20 cellular contexts compared by ENCODE assay signal in genomic region chr12:96084624-96085023, GRCh38. TPM values are rescaled to one million over a fixed set of nuclear protein-coding genes. Genes with fewer than 3 reads are reported as not detected.
DNase-seq lines count a peak whose midpoint lies in the region; ATAC-seq, FAIRE-seq and TF ChIP-seq lines count a peak whose summit lies in the region.
"Had no signal": no experiment of that assay in that cellular context is flagged by ENCODE, and none has a peak within 500 bp of the region (broad histone marks: within the 10 kb centered on the region; RNA-seq: fewer than 3 reads in every experiment).

No MANE protein-coding gene starts in this region.

- TF ChIP-seq POLR2A in K562 (conservative IDR thresholded peaks at IDR 0.05), result no peak

- CTCF ChIA-PET in K562 (lab: Yijun Ruan, JAX; ENCODE audit: low intra/inter-chr PET ratio), result no interaction called here

- H2AFZ ChIP-seq in K562 (ENCODE audit: low read depth, low read length), result no peak overlapping the region

- no peak overlapping the region for H3K27ac ChIP-seq in CD4-positive, CD25-positive, alpha-beta regulatory T cell (ENCODE audit: insufficient read depth, low read length, poor library complexity, severe bottlenecking)
- H3K27ac ChIP-seq in K562 (ENCODE audit: extremely low read depth, low read depth, low read length), result no peak overlapping the region
- H3K27ac ChIP-seq: C4-2B had no signal

- H4K20me1 ChIP-seq in K562 (replicated peaks; ENCODE audit: control insufficient read depth, insufficient read depth, low read length), result no peaks in the 10 kb centered on the region

- no peak overlapping the region for H3K4me3 ChIP-seq in CD4-positive, CD25-positive, alpha-beta regulatory T cell (ENCODE audit: low read depth, low read length)
- no peak overlapping the region for H3K4me3 ChIP-seq in K562

- H3K9me3 ChIP-seq in CD4-positive, CD25-positive, alpha-beta regulatory T cell (ENCODE audit: control insufficient read depth in 2 of 2, low read length in 2 of 2), result no peaks in the 10 kb centered on the region
- no peaks in the 10 kb centered on the region for H3K9me3 ChIP-seq in K562 (replicated peaks; ENCODE audit: control insufficient read depth, insufficient read depth, low read depth, low read length)

- FAIRE-seq in K562 (lab: Jason Lieb, UNC), result no peak
- FAIRE-seq: GM12892, GM18507, H54, HepG2 had no signal

- DNase-seq in CD4-positive, CD25-positive, alpha-beta regulatory T cell, result peak in 1 of 3 donors; percentile 53
- no peak for DNase-seq in K562 (ENCODE audit: extremely low read depth in 1 of 4, low spot score in 3 of 4)
- peak; percentile 17 for DNase-seq in fibroblast of gingiva (ENCODE audit: low read depth)
- DNase-seq in stimulated activated naive CD8-positive, alpha-beta T cell treated with anti-CD3 and anti-CD28 coated beads, Interleukin-15, Interleukin-2, amounts not matched to agents 100 U/mL and 50 U/mL, for 24 hours, result no peak
- DNase-seq in T-helper 1 cell, result no peak
- DNase-seq: ACHN; AML-193; CD4-positive, alpha-beta memory T cell; DMS153; DMS79; GDM1; HCEC 1CT; KG1 had no signal

- no peaks in the 10 kb centered on the region for H3K27me3 ChIP-seq in CD4-positive, CD25-positive, alpha-beta regulatory T cell (ENCODE audit: control insufficient read depth, insufficient read depth, low read length)
- no peaks in the 10 kb centered on the region for H3K27me3 ChIP-seq in K562 (ENCODE audit: control insufficient read depth in 2 of 2, insufficient read depth in 2 of 2, low read length in 2 of 2)

- H3K4me1 Mint-ChIP-seq in CD4-positive, CD25-positive, alpha-beta regulatory T cell, result peaks cover 4 to 11% (median 7%) of the 10 kb centered on the region in 4 donors

- TF ChIP-seq EP300 in K562 (IDR thresholded peaks at IDR 0.05; ENCODE audit: low read length), result no peak

- no TSS peak for BruUV-seq in K562 (replicated peaks; lab: Mats Ljungman, UMichigan)

- ATAC-seq in CD4-positive, CD25-positive, alpha-beta regulatory T cell (ENCODE audit: low read depth in 2 of 2), result no peak
- ATAC-seq in K562 (no peak), GM21576 (IDR thresholded peaks at IDR 0.05; ENCODE audit: unreplicated experiment) (no peak)
- ATAC-seq in stimulated activated naive CD8-positive, alpha-beta T cell treated with anti-CD3 and anti-CD28 coated beads, Interleukin-15, Interleukin-2, amounts not matched to agents 100 U/mL and 50 U/mL, for 24 hours, result no peak
- ATAC-seq: HepG2 had no signal

- H3K79me2 ChIP-seq in K562 (ENCODE audit: control insufficient read depth, insufficient read depth, low read length), result no peaks in the 10 kb centered on the region

- H3K27me3 Mint-ChIP-seq in CD4-positive, CD25-positive, alpha-beta regulatory T cell, result no peaks in the 10 kb centered on the region
- H3K27me3 Mint-ChIP-seq: CD4-positive, alpha-beta memory T cell; IgD-negative memory B cell had no signal

- H3K4me1 ChIP-seq in CD4-positive, CD25-positive, alpha-beta regulatory T cell (ENCODE audit: control insufficient read depth, insufficient read depth, low read length, poor library complexity, severe bottlenecking), result peaks cover 5% of the 10 kb centered on the region
- H3K4me1 ChIP-seq in K562 (replicated peaks in 1 of 2; ENCODE audit: control insufficient read depth in 2 of 2, insufficient read depth in 2 of 2, low read length in 2 of 2), result peaks cover 0 to 6% of the 10 kb centered on the region in 2 experiments; a peak in 2 of 5 replicates

- WGBS in K562 (ENCODE audit: insufficient coverage, low coverage, missing lambda C conversion rate), result 17% methylated on average over 2 of the region's 2 CpGs

- intact Hi-C loops in K562 (cut with micrococcal nuclease), result no loop called here

- H3K9me1 ChIP-seq in K562 (ENCODE audit: control insufficient read depth, insufficient read depth, low read length), result no peaks in the 10 kb centered on the region

- peaks cover 0 to 14% (median 5%) of the 10 kb centered on the region in 7 donors for H3K9me3 Mint-ChIP-seq in CD4-positive, CD25-positive, alpha-beta regulatory T cell

- no peaks in the 10 kb centered on the region for H3K36me3 ChIP-seq in CD4-positive, CD25-positive, alpha-beta regulatory T cell (ENCODE audit: control insufficient read depth, insufficient read depth, low read length)
- no peaks in the 10 kb centered on the region for H3K36me3 ChIP-seq in K562 (ENCODE audit: control insufficient read depth, insufficient read depth, low read length)

- peak overlapping the region in 2 of 3 donors; percentile 12 to 76 for H3K27ac Mint-ChIP-seq in CD4-positive, CD25-positive, alpha-beta regulatory T cell

- POLR2A ChIA-PET in K562 (lab: Yijun Ruan, JAX), result no interaction called here

- H3K4me2 ChIP-seq in K562 (ENCODE audit: insufficient read depth, low read length), result no peak overlapping the region

- in situ Hi-C loops in K562 (cut with MboI), result no loop called here

- H3K9ac ChIP-seq in K562 (ENCODE audit: insufficient read depth in 1 of 2, low read depth in 2 of 2, low read length in 2 of 2), result no peak overlapping the region

- TF ChIP-seq CTCF in K562 (IDR thresholded peaks at IDR 0.05 in 2 of 3, conservative IDR thresholded peaks at IDR 0.05 in 1 of 3; ENCODE audit: insufficient read depth in 2 of 3, low read depth in 1 of 3, low read length in 3 of 3), result no peak

- H3K4me3 Mint-ChIP-seq in CD4-positive, CD25-positive, alpha-beta regulatory T cell, result no peak overlapping the region
- H3K4me3 Mint-ChIP-seq: CD4-positive, alpha-beta memory T cell; IgD-negative memory B cell had no signal

- no peak for TF ChIP-seq RAD21 in K562 (CRISPR knock-in tag; conservative IDR thresholded peaks at IDR 0.05 in 1 of 2, IDR thresholded peaks at IDR 0.05 in 1 of 2)

- H3K36me3 Mint-ChIP-seq in CD4-positive, CD25-positive, alpha-beta regulatory T cell, result peaks cover 4% of the 10 kb centered on the region

TF ChIP-seq in K562, 482 proteins besides CTCF, POLR2A, EP300 and RAD21:
- no peak for TF ChIP-seq KDM1A (IDR thresholded peaks at IDR 0.05)
- TF ChIP-seq PTTG1 (tag; IDR thresholded peaks at IDR 0.05; ENCODE audit: low read depth), result no peak
- peak; percentile 51 for TF ChIP-seq PKNOX1 (IDR thresholded peaks at IDR 0.05)
- TF ChIP-seq EGR1 (conservative IDR thresholded peaks at IDR 0.05), result no peak
- TF ChIP-seq E2F3 (CRISPR knock-in tag; IDR thresholded peaks at IDR 0.05), result no peak
- no peak for TF ChIP-seq TBL1XR1 (IDR thresholded peaks at IDR 0.05; ENCODE audit: low read length in 2 of 2)

RNA-seq across cellular contexts. Expression of gene LTA4H, which starts 49.2 kb away (rescaled TPM):
- total RNA-seq in CD4-positive, CD25-positive, alpha-beta regulatory T cell, result 38.1 TPM
- 10 to 100 TPM; 63.0 to 79.1 (median 71.3) TPM for polyA plus RNA-seq in CD4-positive, CD25-positive, alpha-beta regulatory T cell
- 12.4 and 32.0 TPM in 2 replicates for total RNA-seq in K562 (2011; cell fraction: chromatin; rRNA removed; ENCODE audit: low replicate concordance)
- total RNA-seq in K562 (2011; cell fraction: nucleolus; rRNA removed), result 6.5 and 7.2 TPM in 2 replicates
- total RNA-seq in K562 (2011; cell fraction: nucleoplasm; rRNA removed), result 15.5 and 30.9 TPM in 2 replicates
- total RNA-seq in K562 (2014; rRNA removed) (25.2 and 27.8 TPM in 2 replicates), K562 (2014; rRNA removed; fragmentation: Illumina TruSeq; extraction: Trizol) (42.9 and 47.0 TPM in 2 replicates), K562 (2015; rRNA removed; fragmentation: Illumina TruSeq; extraction: Trizol) (39.2 and 40.5 TPM in 2 replicates), K562 (2021) (32.9 and 33.2 TPM in 2 replicates)
- polyA plus RNA-seq in K562 (2011; rRNA removed) (39.3 and 57.4 TPM in 2 replicates), K562 (2014; fragmentation: Illumina TruSeq; extraction: Trizol) (45.8 and 58.1 TPM in 2 replicates), K562 (2014; fragmentation: Nextera tagmentation; extraction: Ambion mirVana) (10 to 100 TPM; 37.6 to 46.8 TPM), K562 (2014; rRNA removed) (35.7 and 42.9 TPM in 2 replicates)
- polyA plus RNA-seq in K562 (2011; cell fraction: cytosol; rRNA removed), result 16.1 and 28.4 TPM in 2 replicates
- 21.6 and 26.4 TPM in 2 replicates for polyA plus RNA-seq in K562 (2011; cell fraction: nucleus; rRNA removed)
- polyA plus RNA-seq in K562 (2012), result 33.7 and 49.1 TPM in 2 replicates
- 38.7 and 44.6 TPM in 2 replicates for polyA minus RNA-seq in K562 (2011; rRNA and poly(A)+ RNA removed)
- polyA minus RNA-seq in K562 (2011; cell fraction: cytosol; rRNA and poly(A)+ RNA removed), result 16.6 and 19.8 TPM in 2 replicates
- polyA minus RNA-seq in K562 (2011; cell fraction: nucleus; rRNA and poly(A)+ RNA removed), result 11.7 and 15.2 TPM in 2 replicates
